ENCODE assay signal across 8 cellular contexts in genomic region chr1:236064674-236065508, GRCh38. TPM values are rescaled to one million over a fixed set of nuclear protein-coding genes. Genes with fewer than 3 reads are reported as not detected.
DNase-seq lines count a peak whose midpoint lies in the region; ATAC-seq and TF ChIP-seq lines count a peak whose summit lies in the region.

Gene NID1, minus strand, starts transcription at chr1:236065090. Its CDS starts 11 bp downstream, at chr1:236065079.

- peaks cover 0 to 2% (median 0%) of the 10 kb centered on the region in 7 donors for H3K9me3 Mint-ChIP-seq in naive B cell

- no peaks in the 10 kb centered on the region for H3K27me3 ChIP-seq in uterus

- TF ChIP-seq CTCF in AG09309 (IDR thresholded peaks at IDR 0.05; ENCODE audit: control insufficient read depth, insufficient read depth, low read depth, low read length, missing control alignments) (peak; percentile 8), fibroblast of pulmonary artery (IDR thresholded peaks at IDR 0.05; ENCODE audit: low read length, missing control alignments) (no peak), uterus (IDR thresholded peaks at IDR 0.05) (peak; percentile 35 to 61 (median 51))

- H3K4me3 ChIP-seq in AG09309 (ENCODE audit: control insufficient read depth, low read depth, low read length) (peak within 1 kb of the TSS; percentile 56), fibroblast of pulmonary artery (replicated peaks; ENCODE audit: low read depth, low read length) (peak within 1 kb of the TSS; percentile 79), uterus (peak within 1 kb of the TSS; percentile 73 to 95)

- TF ChIP-seq POLR2A in GM18951 (IDR thresholded peaks at IDR 0.05; ENCODE audit: extremely low read depth, insufficient read depth, insufficient read length) = peak; percentile 43
- TF ChIP-seq POLR2A in uterus (IDR thresholded peaks at IDR 0.05) = peak; percentile 77 to 94

- in situ Hi-C loops in GM18951 (cut with MboI; ENCODE audit: low sequenced_read_pairs, unreplicated experiment) = no loop called here

- H3K27ac Mint-ChIP-seq in naive B cell = peak within 1 kb of the TSS; percentile 38 to 88 (median 77)

- peaks cover 24 to 38% (median 25%) of the 10 kb centered on the region in 3 donors for H3K27me3 Mint-ChIP-seq in naive B cell

- no peaks in the 10 kb centered on the region for H3K36me3 ChIP-seq in uterus

- peak within 1 kb of the TSS; percentile 69 to 87 (median 80) for H3K4me3 Mint-ChIP-seq in naive B cell

- intact Hi-C loops in uterus (cut with DNase I; ENCODE audit: low total_unique reads) = no loop called here

- H3K4me1 ChIP-seq in uterus = no peaks in the 10 kb centered on the region

- peaks cover 20 to 32% (median 30%) of the 10 kb centered on the region in 3 donors for H3K4me1 Mint-ChIP-seq in naive B cell

- DNase-seq in AG09309 (ENCODE audit: low read depth) (no peak), NCI-H2171 treated with DMSO at 0.1 percent for 48 hours (lab: John Stamatoyannopoulos, UW) (peak; percentile 38), activated gamma-delta T cell (lab: John Stamatoyannopoulos, UW) (peak; percentile 16), fibroblast of pulmonary artery (ENCODE audit: low read depth) (peak; percentile 81), naive B cell (peak; percentile 29), uterus (peak; percentile 90 to 93)

- peak within 1 kb of the TSS; percentile 91 to 92 for H3K27ac ChIP-seq in uterus

- no peaks in the 10 kb centered on the region for H3K36me3 Mint-ChIP-seq in naive B cell

- H3K9me3 ChIP-seq in uterus = no peaks in the 10 kb centered on the region

- ATAC-seq in naive B cell (ENCODE audit: low read depth in 2 of 2) (no peak), HG02642 (IDR thresholded peaks at IDR 0.05; ENCODE audit: poor library complexity, unreplicated experiment) (no peak)

RNA-seq across cellular contexts. Expression of gene NID1, which starts in this region (rescaled TPM):
- polyA plus RNA-seq in naive B cell (ENCODE audit: low read depth in 6 of 6) = not detected
- total RNA-seq in uterus = 100 to 1,000 TPM in 3 of 4 donors, 10 to 100 TPM in 1; 70.7 to 252 (median 184) TPM

Comparison
In these comparisons a context has a peak if more than half of its experiments do, and no peak if none do; other contexts are left out.
1. Peak in DNase-seq in naive B cell; RNA of the gene not detected or under 1 TPM.